In the genomic region with DNA sequence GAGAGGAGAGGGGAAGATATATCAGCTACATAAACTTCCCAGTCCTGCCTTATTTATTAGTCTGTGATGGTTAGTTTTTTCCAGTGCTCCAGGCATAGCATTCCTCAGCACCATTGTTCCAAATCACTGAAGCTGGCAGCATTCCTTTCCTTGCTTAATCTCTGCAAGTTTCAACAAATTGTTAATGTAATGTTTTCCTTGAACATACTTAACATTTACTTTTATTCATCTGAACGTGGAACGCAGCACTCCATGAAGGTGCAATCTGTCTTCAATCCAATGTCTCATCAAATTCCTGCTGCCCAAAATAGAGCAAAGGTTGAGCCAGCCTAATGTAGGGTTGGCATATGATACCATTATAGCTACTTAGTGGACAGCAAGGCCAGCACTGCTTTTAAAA, we compare ENCODE assay signal across 19 cellular contexts.
"Had no signal": no experiment of that assay in that cellular context is flagged by ENCODE, and none has a peak within 500 bp of the region (broad histone marks: within the 10 kb centered on the region; RNA-seq: fewer than 3 reads in every experiment).

No MANE protein-coding gene starts in this region.

- ATAC-seq: activated T-cell treated with anti-CD3 and anti-CD28 coated beads, Interleukin-2, amount 50 U/mL, for 72 hours; effector memory CD8-positive, alpha-beta T cell; left lung; right lobe of liver; stimulated activated memory B cell treated with anti-CD40 and anti-IgM and Interleukin-4, amounts not matched to agents 10 μg/mL and 1 μg/mL and 100 μg/mL, for 72 hours had no signal

- H3K9me3 Mint-ChIP-seq: dendritic cell treated with granulocyte-macrophage colony-stimulating factor and Interleukin-4, amounts not matched to agents 40 ng/mL and 50 ng/mL, for 4 days had no signal

- H3K36me3 ChIP-seq: left lung, neutrophil, right lobe of liver, SJSA1, upper lobe of left lung had no signal

- H3K4me3 ChIP-seq: left lung, right lobe of liver, SJSA1, upper lobe of left lung had no signal

- H3K27me3 ChIP-seq: left lung, right lobe of liver, SJSA1, upper lobe of left lung had no signal

- H3K27ac Mint-ChIP-seq: activated CD4-positive, alpha-beta memory T cell treated with anti-CD3 and anti-CD28 coated beads for 36 hours; activated T-cell treated with anti-CD3 and anti-CD28 coated beads, Interleukin-2, amount 50 U/mL, for 72 hours; dendritic cell treated with granulocyte-macrophage colony-stimulating factor and Interleukin-4, amounts not matched to agents 40 ng/mL and 50 ng/mL, for 4 days; effector memory CD8-positive, alpha-beta T cell; immature natural killer cell; stimulated activated memory B cell treated with anti-CD40 and anti-IgM and Interleukin-4, amounts not matched to agents 10 μg/mL and 1 μg/mL and 100 μg/mL, for 72 hours had no signal

- H3K4me1 Mint-ChIP-seq: immature natural killer cell; stimulated activated memory B cell treated with anti-CD40 and anti-IgM and Interleukin-4, amounts not matched to agents 10 μg/mL and 1 μg/mL and 100 μg/mL, for 72 hours had no signal

- H3K4me3 Mint-ChIP-seq: activated CD4-positive, alpha-beta memory T cell treated with anti-CD3 and anti-CD28 coated beads for 36 hours; activated T-cell treated with anti-CD3 and anti-CD28 coated beads, Interleukin-2, amount 50 U/mL, for 72 hours; dendritic cell treated with granulocyte-macrophage colony-stimulating factor and Interleukin-4, amounts not matched to agents 40 ng/mL and 50 ng/mL, for 4 days; effector memory CD8-positive, alpha-beta T cell; immature natural killer cell; stimulated activated memory B cell treated with anti-CD40 and anti-IgM and Interleukin-4, amounts not matched to agents 10 μg/mL and 1 μg/mL and 100 μg/mL, for 72 hours had no signal

- H3K36me3 Mint-ChIP-seq: activated CD4-positive, alpha-beta memory T cell treated with anti-CD3 and anti-CD28 coated beads for 36 hours; immature natural killer cell; stimulated activated memory B cell treated with anti-CD40 and anti-IgM and Interleukin-4, amounts not matched to agents 10 μg/mL and 1 μg/mL and 100 μg/mL, for 72 hours had no signal

- H3K4me1 ChIP-seq: left lung, right lobe of liver, SJSA1, upper lobe of left lung had no signal

- H3K9me3 ChIP-seq: left lung, neutrophil, right lobe of liver, SJSA1, upper lobe of left lung had no signal

- H3K27me3 Mint-ChIP-seq: activated CD4-positive, alpha-beta memory T cell treated with anti-CD3 and anti-CD28 coated beads for 36 hours; effector memory CD8-positive, alpha-beta T cell; stimulated activated memory B cell treated with anti-CD40 and anti-IgM and Interleukin-4, amounts not matched to agents 10 μg/mL and 1 μg/mL and 100 μg/mL, for 72 hours had no signal

- H3K27ac ChIP-seq: left lung, neutrophil, right lobe of liver, SJSA1, upper lobe of left lung had no signal

- DNase-seq: activated CD4-positive, alpha-beta memory T cell treated with anti-CD3 and anti-CD28 coated beads for 36 hours; activated CD4-positive, alpha-beta T cell treated with anti-CD3 and anti-CD28 coated beads for 1 hour; activated naive CD4-positive, alpha-beta T cell treated with Interleukin-2 at 50 U/mL for 16 hours; activated T-cell treated with anti-CD3 and anti-CD28 coated beads, Interleukin-2, amount 50 U/mL, for 72 hours; cerebellar nuclear complex; effector memory CD8-positive, alpha-beta T cell; erythroblast; glutamatergic neuron; immature natural killer cell; left lung; posterior cingulate gyrus; right lobe of liver; substantia nigra; T-helper 9 cell; upper lobe of left lung had no signal
